ENCODE assay signal across 1 cellular context in genomic region chr1:37752583-37753471, GRCh38.
TF ChIP-seq lines count a peak whose summit lies in the region.

No MANE protein-coding gene starts in this region.

TF ChIP-seq in WTC11, 78 proteins besides CTCF, POLR2A, EP300 and RAD21 (continued from another document):
- no peak for TF ChIP-seq ZNF425 (CRISPR knock-in tag; conservative IDR thresholded peaks at IDR 0.05)
- TF ChIP-seq PREB (CRISPR knock-in tag; IDR thresholded peaks at IDR 0.05; ENCODE audit: borderline replicate concordance) = no peak
- no peak for TF ChIP-seq ZNF423 (CRISPR knock-in tag; IDR thresholded peaks at IDR 0.05)
